Comparison of ENCODE assay signal across 1 cellular context in genomic region chr1:159946242-159947187, GRCh38.
TF ChIP-seq lines count a peak whose summit lies in the region.

No MANE protein-coding gene starts in this region.

TF ChIP-seq in IMR-90, 13 proteins besides CTCF, POLR2A, EP300 and RAD21 (continued from another document):
- TF ChIP-seq ELK1 (IDR thresholded peaks at IDR 0.05; ENCODE audit: borderline replicate concordance, low read depth, low read length) (no peak), FOS (IDR thresholded peaks at IDR 0.05; ENCODE audit: low read depth, low read length) (no peak), MAFK (IDR thresholded peaks at IDR 0.05; ENCODE audit: low read depth, low read length) (no peak), NFE2L2 (IDR thresholded peaks at IDR 0.05; ENCODE audit: low read depth, low read length) (no peak), CEBPB (IDR thresholded peaks at IDR 0.05; ENCODE audit: low read depth, low read length) (no peak), MXI1 (IDR thresholded peaks at IDR 0.05; ENCODE audit: borderline replicate concordance, low read depth, low read length) (no peak), MAZ (IDR thresholded peaks at IDR 0.05; ENCODE audit: borderline replicate concordance, low read depth, low read length) (no peak), RFX5 (IDR thresholded peaks at IDR 0.05; ENCODE audit: low read depth, low read length) (no peak)
TF ChIP-seq in IMR-90: peak in this region for 0.
